In the genomic region with DNA sequence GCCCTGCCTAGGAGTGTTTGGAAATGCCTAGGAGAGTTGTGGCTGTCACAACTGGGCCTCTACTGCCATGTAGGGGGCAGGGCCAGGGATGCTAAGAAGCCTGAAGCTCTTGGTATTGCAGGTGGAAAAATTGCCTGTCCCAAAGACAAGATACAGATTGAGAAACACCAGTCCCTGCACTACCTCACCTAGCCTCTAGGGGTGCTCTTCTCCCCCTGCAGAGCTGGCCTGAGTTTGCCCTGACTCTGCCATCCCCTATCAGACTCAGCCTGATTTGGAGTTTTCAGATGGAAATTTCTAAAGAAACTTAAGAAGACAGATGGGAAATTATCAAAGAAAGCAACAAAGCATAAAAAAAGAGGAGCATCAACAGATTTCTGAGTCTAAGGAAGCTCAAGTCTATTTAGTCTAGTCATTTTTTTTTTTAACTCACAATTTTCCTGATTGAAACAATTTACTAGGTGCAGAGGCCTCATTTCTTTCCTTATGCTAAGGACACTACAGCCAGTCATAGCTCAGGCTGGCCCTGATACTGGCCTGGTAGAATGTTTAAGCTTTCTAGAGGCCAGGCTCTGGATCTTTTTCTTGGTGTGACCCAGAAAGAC, we compare ENCODE assay signal across 1 cellular context.
TF ChIP-seq lines count a peak whose summit lies in the region.

No MANE protein-coding gene starts in this region.

TF ChIP-seq in SK-N-SH treated with all-trans-retinoic acid at 6 μM for 48 hours, 23 proteins besides CTCF, POLR2A, EP300 and RAD21 (continued from another document):
- TF ChIP-seq, protein P1, sequence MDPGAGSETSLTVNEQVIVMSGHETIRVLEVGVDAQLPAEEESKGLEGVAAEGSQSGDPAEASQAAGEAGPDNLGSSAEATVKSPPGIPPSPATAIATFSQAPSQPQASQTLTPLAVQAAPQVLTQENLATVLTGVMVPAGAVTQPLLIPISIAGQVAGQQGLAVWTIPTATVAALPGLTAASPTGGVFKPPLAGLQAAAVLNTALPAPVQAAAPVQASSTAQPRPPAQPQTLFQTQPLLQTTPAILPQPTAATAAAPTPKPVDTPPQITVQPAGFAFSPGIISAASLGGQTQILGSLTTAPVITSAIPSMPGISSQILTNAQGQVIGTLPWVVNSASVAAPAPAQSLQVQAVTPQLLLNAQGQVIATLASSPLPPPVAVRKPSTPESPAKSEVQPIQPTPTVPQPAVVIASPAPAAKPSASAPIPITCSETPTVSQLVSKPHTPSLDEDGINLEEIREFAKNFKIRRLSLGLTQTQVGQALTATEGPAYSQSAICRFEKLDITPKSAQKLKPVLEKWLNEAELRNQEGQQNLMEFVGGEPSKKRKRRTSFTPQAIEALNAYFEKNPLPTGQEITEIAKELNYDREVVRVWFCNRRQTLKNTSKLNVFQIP (CRISPR knock-in tag; IDR thresholded peaks at IDR 0.05; ENCODE audit: borderline replicate concordance, low read depth): no peak
- no peak for TF ChIP-seq ZNF565 (CRISPR knock-in tag; conservative IDR thresholded peaks at IDR 0.05; ENCODE audit: low read depth)
